Comparison of ENCODE assay signal across 2 cellular contexts in the genomic region with DNA sequence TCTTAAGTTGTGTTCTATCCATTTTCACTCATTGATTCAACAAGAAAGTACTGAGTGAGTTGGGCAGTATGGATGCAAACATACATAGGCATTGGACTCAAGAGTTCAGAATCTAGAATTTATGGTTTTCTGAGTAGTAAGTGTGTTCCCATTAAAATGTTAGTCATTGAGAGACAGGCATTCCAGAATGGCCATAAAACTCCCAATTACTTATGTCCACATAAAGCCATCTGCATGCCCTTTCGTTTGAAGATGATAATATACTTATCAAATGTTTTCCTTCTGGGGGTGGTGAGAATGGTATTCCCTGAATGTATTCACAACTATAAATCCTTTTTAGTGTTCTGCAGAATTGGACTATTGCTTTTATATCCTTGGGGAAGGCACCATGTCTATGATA.
TF ChIP-seq lines count a peak whose summit lies in the region.

No MANE protein-coding gene starts in this region.

TF ChIP-seq in HEK293T, 16 proteins besides CTCF, POLR2A, EP300 and RAD21:
- TF ChIP-seq, protein P1, sequence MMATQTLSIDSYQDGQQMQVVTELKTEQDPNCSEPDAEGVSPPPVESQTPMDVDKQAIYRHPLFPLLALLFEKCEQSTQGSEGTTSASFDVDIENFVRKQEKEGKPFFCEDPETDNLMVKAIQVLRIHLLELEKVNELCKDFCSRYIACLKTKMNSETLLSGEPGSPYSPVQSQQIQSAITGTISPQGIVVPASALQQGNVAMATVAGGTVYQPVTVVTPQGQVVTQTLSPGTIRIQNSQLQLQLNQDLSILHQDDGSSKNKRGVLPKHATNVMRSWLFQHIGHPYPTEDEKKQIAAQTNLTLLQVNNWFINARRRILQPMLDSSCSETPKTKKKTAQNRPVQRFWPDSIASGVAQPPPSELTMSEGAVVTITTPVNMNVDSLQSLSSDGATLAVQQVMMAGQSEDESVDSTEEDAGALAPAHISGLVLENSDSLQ (IDR thresholded peaks at IDR 0.05): peak; percentile 86
- peak; percentile 87 for TF ChIP-seq CTBP1 (IDR thresholded peaks at IDR 0.05; ENCODE audit: borderline replicate concordance)
- TF ChIP-seq ZNF384 (IDR thresholded peaks at IDR 0.05): no peak
- no peak for TF ChIP-seq TARDBP (IDR thresholded peaks at IDR 0.05)

TF ChIP-seq in neural cell, 6 proteins besides CTCF, POLR2A, EP300 and RAD21:
- TF ChIP-seq POLR2AphosphoS5 (IDR thresholded peaks at IDR 0.05) (no peak), SMC3 (conservative IDR thresholded peaks at IDR 0.05; ENCODE audit: poor library complexity) (no peak), TAF1 (IDR thresholded peaks at IDR 0.05; ENCODE audit: low read depth) (no peak), EZH2 (IDR thresholded peaks at IDR 0.05; ENCODE audit: borderline replicate concordance, insufficient read depth, low read length, poor library complexity, severe bottlenecking) (no peak), MXI1 (conservative IDR thresholded peaks at IDR 0.05; ENCODE audit: poor library complexity, severe bottlenecking) (no peak)
- TF ChIP-seq, protein P2, sequence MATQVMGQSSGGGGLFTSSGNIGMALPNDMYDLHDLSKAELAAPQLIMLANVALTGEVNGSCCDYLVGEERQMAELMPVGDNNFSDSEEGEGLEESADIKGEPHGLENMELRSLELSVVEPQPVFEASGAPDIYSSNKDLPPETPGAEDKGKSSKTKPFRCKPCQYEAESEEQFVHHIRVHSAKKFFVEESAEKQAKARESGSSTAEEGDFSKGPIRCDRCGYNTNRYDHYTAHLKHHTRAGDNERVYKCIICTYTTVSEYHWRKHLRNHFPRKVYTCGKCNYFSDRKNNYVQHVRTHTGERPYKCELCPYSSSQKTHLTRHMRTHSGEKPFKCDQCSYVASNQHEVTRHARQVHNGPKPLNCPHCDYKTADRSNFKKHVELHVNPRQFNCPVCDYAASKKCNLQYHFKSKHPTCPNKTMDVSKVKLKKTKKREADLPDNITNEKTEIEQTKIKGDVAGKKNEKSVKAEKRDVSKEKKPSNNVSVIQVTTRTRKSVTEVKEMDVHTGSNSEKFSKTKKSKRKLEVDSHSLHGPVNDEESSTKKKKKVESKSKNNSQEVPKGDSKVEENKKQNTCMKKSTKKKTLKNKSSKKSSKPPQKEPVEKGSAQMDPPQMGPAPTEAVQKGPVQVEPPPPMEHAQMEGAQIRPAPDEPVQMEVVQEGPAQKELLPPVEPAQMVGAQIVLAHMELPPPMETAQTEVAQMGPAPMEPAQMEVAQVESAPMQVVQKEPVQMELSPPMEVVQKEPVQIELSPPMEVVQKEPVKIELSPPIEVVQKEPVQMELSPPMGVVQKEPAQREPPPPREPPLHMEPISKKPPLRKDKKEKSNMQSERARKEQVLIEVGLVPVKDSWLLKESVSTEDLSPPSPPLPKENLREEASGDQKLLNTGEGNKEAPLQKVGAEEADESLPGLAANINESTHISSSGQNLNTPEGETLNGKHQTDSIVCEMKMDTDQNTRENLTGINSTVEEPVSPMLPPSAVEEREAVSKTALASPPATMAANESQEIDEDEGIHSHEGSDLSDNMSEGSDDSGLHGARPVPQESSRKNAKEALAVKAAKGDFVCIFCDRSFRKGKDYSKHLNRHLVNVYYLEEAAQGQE (IDR thresholded peaks at IDR 0.05; ENCODE audit: borderline replicate concordance): no peak
